In the genomic region with DNA sequence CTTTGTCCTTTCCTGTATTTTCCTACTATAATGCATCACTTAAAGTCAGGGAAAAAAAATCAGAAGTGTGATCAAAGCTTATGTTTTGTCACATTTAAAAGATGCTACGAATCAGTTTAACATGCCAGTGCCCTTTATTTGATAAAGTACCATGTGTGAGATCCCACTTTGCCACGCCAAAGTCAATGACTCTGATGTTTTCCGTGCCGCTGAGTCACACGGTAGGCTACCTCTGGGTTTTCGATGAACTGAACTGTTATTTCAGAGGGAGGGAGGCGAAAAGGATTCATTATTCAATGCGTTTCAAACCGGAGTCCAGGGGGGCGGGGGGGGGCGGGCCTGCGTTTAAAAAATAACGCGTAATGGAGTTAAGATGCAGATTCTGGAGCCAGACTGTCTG, we compare ENCODE assay signal across 7 cellular contexts.
DNase-seq lines count a peak whose midpoint lies in the region; ATAC-seq, FAIRE-seq and TF ChIP-seq lines count a peak whose summit lies in the region.

No MANE protein-coding gene starts in this region.

- H3K27ac ChIP-seq in SU-DHL-6 (ENCODE audit: low read depth, low read length) = peak overlapping the region; percentile 98
- peak overlapping the region in 4 of 21 experiments; percentile 2 to 45 (median 38) for H3K27ac ChIP-seq in skin epidermis

- H3K9ac ChIP-seq in SU-DHL-6 (ENCODE audit: low read length) = peak overlapping the region; percentile 62

- peak overlapping the region; percentile 48 for H3K4me3 ChIP-seq in SU-DHL-6 (ENCODE audit: insufficient read depth, low read length, poor library complexity, severe bottlenecking)
- H3K4me3 ChIP-seq in foreskin fibroblast (ENCODE audit: low read depth in 1 of 2, low read length in 2 of 2) = peak overlapping the region; percentile 55 to 64
- H3K4me3 ChIP-seq in skin epidermis = peak overlapping the region; percentile 31 to 46 (median 40)

- H3K9me2 ChIP-seq in SU-DHL-6 (replicated peaks; ENCODE audit: insufficient read depth, low read length) = no peaks in the 10 kb centered on the region

- peak; percentile 54 for FAIRE-seq in GM19239 (lab: Jason Lieb, UNC)

- DNase-seq in GM19239 (ENCODE audit: insufficient read length, low spot score) = no peak
- peak in 1 of 2 donors; percentile 66 for DNase-seq in foreskin fibroblast
- no peak for DNase-seq in NCI-H2029 treated with DMSO at 0.1 percent for 48 hours (lab: John Stamatoyannopoulos, UW)

- ATAC-seq in GM21723 (IDR thresholded peaks at IDR 0.05; ENCODE audit: unreplicated experiment) = no peak
- ATAC-seq in GM18907 (IDR thresholded peaks at IDR 0.05; ENCODE audit: unreplicated experiment) = no peak

- no peaks in the 10 kb centered on the region for H3K9me3 ChIP-seq in SU-DHL-6 (ENCODE audit: insufficient read depth, low read length)

- H3K36me3 ChIP-seq in SU-DHL-6 (ENCODE audit: low read length) = no peaks in the 10 kb centered on the region

- TF ChIP-seq CTCF in SU-DHL-6 (IDR thresholded peaks at IDR 0.05; ENCODE audit: insufficient read depth, low read length, poor library complexity, severe bottlenecking) = no peak
- no peak for TF ChIP-seq CTCF in foreskin fibroblast (IDR thresholded peaks at IDR 0.05; ENCODE audit: low read depth, low read length)

- H4K20me1 ChIP-seq in SU-DHL-6 (ENCODE audit: low read depth, low read length) = no peaks in the 10 kb centered on the region

- H3K27me3 ChIP-seq in SU-DHL-6 (ENCODE audit: low read length) = no peaks in the 10 kb centered on the region

- peak overlapping the region; percentile 97 for H3K4me2 ChIP-seq in SU-DHL-6 (ENCODE audit: low read depth, low read length, poor library complexity, severe bottlenecking)

- no peaks in the 10 kb centered on the region for H3K79me2 ChIP-seq in SU-DHL-6 (ENCODE audit: insufficient read depth, low read length)

- H2AFZ ChIP-seq in SU-DHL-6 (ENCODE audit: low read depth, low read length, severe bottlenecking) = peak overlapping the region; percentile 49

- H3F3A ChIP-seq in SU-DHL-6 (ENCODE audit: insufficient read depth) = peaks cover 36% of the 10 kb centered on the region
